Comparison of ENCODE assay signal across 10 cellular contexts in the genomic region with DNA sequence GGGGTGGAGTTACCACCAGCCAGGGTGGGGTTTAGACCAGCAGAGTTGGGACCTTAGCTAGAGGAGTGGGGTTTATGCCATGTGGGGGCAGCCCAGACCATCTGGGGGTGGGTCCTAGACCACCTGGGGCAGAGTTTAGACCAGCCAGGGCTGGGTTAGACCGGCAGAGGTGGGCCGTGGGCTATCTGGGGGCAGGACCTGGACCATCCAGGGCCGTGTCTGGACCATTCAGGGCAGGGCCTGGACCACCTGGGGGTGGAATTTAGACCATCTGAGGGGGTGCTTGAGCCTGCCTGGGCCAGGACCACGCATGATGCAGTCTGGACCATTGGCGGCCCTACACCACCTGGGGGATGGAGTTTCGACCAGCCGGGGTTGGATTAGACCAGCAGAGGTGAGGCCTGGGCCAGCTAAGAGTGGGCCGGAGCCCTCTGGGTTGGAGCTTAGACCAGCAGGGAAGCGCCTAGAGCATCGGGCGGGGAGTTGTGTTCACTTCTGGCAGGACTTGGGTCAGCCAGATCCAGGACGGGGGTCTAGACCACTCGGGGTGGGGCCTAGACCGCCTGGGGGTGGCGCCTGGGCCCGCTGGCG. TPM values are rescaled to one million over a fixed set of nuclear protein-coding genes. Genes with fewer than 3 reads are reported as not detected.
DNase-seq lines count a peak whose midpoint lies in the region; ATAC-seq, FAIRE-seq and TF ChIP-seq lines count a peak whose summit lies in the region.
"Had no signal": no experiment of that assay in that cellular context is flagged by ENCODE, and none has a peak within 500 bp of the region (broad histone marks: within the 10 kb centered on the region; RNA-seq: fewer than 3 reads in every experiment).

No MANE protein-coding gene starts in this region.

- POLR2A ChIA-PET in IMR-90 (lab: Charles Lee; ENCODE audit: unreplicated experiment): no interaction called here

- peaks cover 26 to 28% of the 10 kb centered on the region in 2 donors for H3K4me1 Mint-ChIP-seq in natural killer cell treated with Interleukin-12 subunit alpha and Interleukin-12 subunit beta and Interleukin-15 and Interleukin-18, amount 100 ng/mL, for 72 hours (ENCODE audit: low read depth in 2 of 2)

- no peak for TF ChIP-seq POLR2A in IMR-90 (IDR thresholded peaks at IDR 0.05; ENCODE audit: low read depth, low read length)
- TF ChIP-seq POLR2A in H54 (IDR thresholded peaks at IDR 0.05; ENCODE audit: low read depth, low read length): no peak

- FAIRE-seq in H54 (lab: Jason Lieb, UNC): no peak

- 50% methylated on average over 2 of the region's 17 CpGs; no CpG with 5 or more reads in 1 of the 2 experiments for WGBS in IMR-90 (ENCODE audit: extremely low coverage in 2 of 2, insufficient read length in 1 of 2), 2 experiments

- no peak overlapping the region for H4K8ac ChIP-seq in IMR-90 (ENCODE audit: low read depth in 2 of 2, low read length in 2 of 2)

- CTCF ChIA-PET in IMR-90 (lab: Yijun Ruan, JAX): no interaction called here

- no peak overlapping the region for H3K18ac ChIP-seq in IMR-90 (ENCODE audit: low read depth, low read length)

- H3K4me2 ChIP-seq in BLaER1 (peak overlapping the region; percentile 70), IMR-90 (ENCODE audit: low read depth, low read length) (no peak overlapping the region)

- H2BK120ac ChIP-seq in IMR-90 (ENCODE audit: low read depth, low read length): no peak overlapping the region

- TF ChIP-seq RAD21 in IMR-90 (IDR thresholded peaks at IDR 0.05; ENCODE audit: low read length): no peak

- H2AK9ac ChIP-seq in IMR-90 (replicated peaks; ENCODE audit: low read depth, low read length, poor library complexity): no peak overlapping the region

- H3K14ac ChIP-seq in IMR-90 (replicated peaks; ENCODE audit: low read depth, low read length): no peak overlapping the region

- H3K27me3 Mint-ChIP-seq in natural killer cell treated with Interleukin-12 subunit alpha and Interleukin-12 subunit beta and Interleukin-15 and Interleukin-18, amount 100 ng/mL, for 72 hours: peaks cover 33 to 41% of the 10 kb centered on the region in 2 donors

- H2AK5ac ChIP-seq in IMR-90 (ENCODE audit: low read depth, low read length): no peak overlapping the region

- no peak for ATAC-seq in IMR-90 (ENCODE audit: low read depth)
- no peak for ATAC-seq in natural killer cell treated with Interleukin-12 subunit alpha and Interleukin-12 subunit beta and Interleukin-15 and Interleukin-18, amount 100 ng/mL, for 72 hours

- H3K9me3 ChIP-seq in BLaER1 (no peaks in the 10 kb centered on the region), IMR-90 (ENCODE audit: control insufficient read depth, insufficient read depth, low read length) (no peaks in the 10 kb centered on the region)

- no peak overlapping the region for H2BK15ac ChIP-seq in IMR-90 (ENCODE audit: low read depth, low read length)

- H3K27me3 ChIP-seq in BLaER1 (peaks cover 35% of the 10 kb centered on the region), IMR-90 (ENCODE audit: control insufficient read depth, insufficient read depth, low read length) (peaks cover 12% of the 10 kb centered on the region; the same call in 1 of the 2 replicates)

- H3K9me3 Mint-ChIP-seq in natural killer cell treated with Interleukin-12 subunit alpha and Interleukin-12 subunit beta and Interleukin-15 and Interleukin-18, amount 100 ng/mL, for 72 hours: peaks cover 8% of the 10 kb centered on the region

- H3K4me3 ChIP-seq in BLaER1 (no peak overlapping the region), IMR-90 (ENCODE audit: insufficient read depth, low read depth, low read length) (no peak overlapping the region), coronary artery (peak overlapping the region; percentile 66), foreskin fibroblast (ENCODE audit: low read depth in 1 of 2, low read length in 2 of 2) (no peak overlapping the region)

- intact Hi-C loops in IMR-90 (cut with micrococcal nuclease): no loop called here

- H3K4ac ChIP-seq in IMR-90 (ENCODE audit: low read depth, low read length): no peak overlapping the region

- peak overlapping the region; percentile 75 for H3K4me3 Mint-ChIP-seq in natural killer cell treated with Interleukin-12 subunit alpha and Interleukin-12 subunit beta and Interleukin-15 and Interleukin-18, amount 100 ng/mL, for 72 hours

- H3K9ac ChIP-seq in BLaER1 (no peak overlapping the region), IMR-90 (ENCODE audit: low read depth, low read length) (no peak overlapping the region)

- H3K27ac ChIP-seq in BLaER1 (no peak overlapping the region), IMR-90 (ENCODE audit: insufficient read depth, low read length) (no peak overlapping the region), coronary artery (peak overlapping the region in 1 of 2 donors; percentile 31)

- in situ Hi-C loops in IMR-90 (cut with MboI; ENCODE audit: low sequenced_read_pairs): no loop called here

- H3K4me1 ChIP-seq in BLaER1 (peaks cover 61% of the 10 kb centered on the region), IMR-90 (ENCODE audit: control insufficient read depth, insufficient read depth, low read length) (no peaks in the 10 kb centered on the region)

- DNase-seq in IMR-90 (no peak), coronary artery (ENCODE audit: low spot score) (no peak), foreskin fibroblast (no peak), NCI-H526 (lab: John Stamatoyannopoulos, UW) (no peak), DMS79 (lab: John Stamatoyannopoulos, UW) (no peak), H54 (ENCODE audit: insufficient read length, low spot score) (no peak)
- DNase-seq in natural killer cell treated with Interleukin-12 subunit alpha and Interleukin-12 subunit beta and Interleukin-15 and Interleukin-18, amount 100 ng/mL, for 72 hours (ENCODE audit: low spot score): no peak
- DNase-seq: activated T-cell treated with anti-CD3 and anti-CD28 coated beads, Interleukin-2, amount 50 U/mL, for 1 hour had no signal

- peak overlapping the region in 1 of 2 donors; percentile 61 for H3K27ac Mint-ChIP-seq in natural killer cell treated with Interleukin-12 subunit alpha and Interleukin-12 subunit beta and Interleukin-15 and Interleukin-18, amount 100 ng/mL, for 72 hours

- no TSS peak for BruUV-seq in IMR-90 (replicated peaks; lab: Mats Ljungman, UMichigan)

- H3K79me1 ChIP-seq in IMR-90 (ENCODE audit: low read depth in 1 of 2, low read length in 2 of 2): no peaks in the 10 kb centered on the region

- H3K9me1 ChIP-seq in IMR-90 (ENCODE audit: insufficient read depth, low read length): no peaks in the 10 kb centered on the region

- H2BK20ac ChIP-seq in IMR-90 (ENCODE audit: low read depth, low read length): no peak overlapping the region

- TF ChIP-seq CTCF in IMR-90 (conservative IDR thresholded peaks at IDR 0.05; ENCODE audit: low read depth, low read length): no peak
- TF ChIP-seq CTCF in coronary artery (IDR thresholded peaks at IDR 0.05): no peak
- TF ChIP-seq CTCF in foreskin fibroblast (IDR thresholded peaks at IDR 0.05; ENCODE audit: low read depth, low read length): no peak

- H3K36me3 ChIP-seq in BLaER1 (no peaks in the 10 kb centered on the region), IMR-90 (ENCODE audit: control insufficient read depth, insufficient read depth, low read length) (no peaks in the 10 kb centered on the region)

- H4K20me1 ChIP-seq in BLaER1: no peaks in the 10 kb centered on the region
- H4K20me1 ChIP-seq in IMR-90 (ENCODE audit: insufficient read depth, low read length): no peaks in the 10 kb centered on the region

- dilution Hi-C loops in IMR-90 (cut with HindIII; ENCODE audit: low sequenced_read_pairs, unreplicated experiment): no loop called here

- no peak overlapping the region for H4K91ac ChIP-seq in IMR-90 (ENCODE audit: insufficient read depth, low read depth, low read length)

- no peak overlapping the region for H4K5ac ChIP-seq in IMR-90 (ENCODE audit: low read depth, low read length)

- H2BK5ac ChIP-seq in IMR-90 (ENCODE audit: low read depth, low read length, poor library complexity, severe bottlenecking): no peak overlapping the region

- peak overlapping the region; percentile 3 for H2AFZ ChIP-seq in IMR-90 (replicated peaks; ENCODE audit: low read length, poor library complexity)

- H3K36me3 Mint-ChIP-seq in natural killer cell treated with Interleukin-12 subunit alpha and Interleukin-12 subunit beta and Interleukin-15 and Interleukin-18, amount 100 ng/mL, for 72 hours: peaks cover 20% of the 10 kb centered on the region

- H3K56ac ChIP-seq in IMR-90 (ENCODE audit: extremely low read depth, insufficient read depth, low read length): no peak overlapping the region

- H3K23ac ChIP-seq in IMR-90 (ENCODE audit: low read depth, low read length): no peak overlapping the region

TF ChIP-seq in IMR-90, 13 proteins besides CTCF, POLR2A, EP300 and RAD21 (continues in another document):
- TF ChIP-seq RFX5 (IDR thresholded peaks at IDR 0.05; ENCODE audit: low read depth, low read length) (no peak), SMC3 (IDR thresholded peaks at IDR 0.05; ENCODE audit: low read depth, low read length) (no peak), FOS (IDR thresholded peaks at IDR 0.05; ENCODE audit: low read depth, low read length) (no peak), MAFK (IDR thresholded peaks at IDR 0.05; ENCODE audit: low read depth, low read length) (no peak), BHLHE40 (IDR thresholded peaks at IDR 0.05; ENCODE audit: low read depth, low read length) (no peak), MAZ (IDR thresholded peaks at IDR 0.05; ENCODE audit: borderline replicate concordance, low read depth, low read length) (no peak), RCOR1 (IDR thresholded peaks at IDR 0.05; ENCODE audit: insufficient replicate concordance, low read length) (no peak)
- TF ChIP-seq, protein P1, sequence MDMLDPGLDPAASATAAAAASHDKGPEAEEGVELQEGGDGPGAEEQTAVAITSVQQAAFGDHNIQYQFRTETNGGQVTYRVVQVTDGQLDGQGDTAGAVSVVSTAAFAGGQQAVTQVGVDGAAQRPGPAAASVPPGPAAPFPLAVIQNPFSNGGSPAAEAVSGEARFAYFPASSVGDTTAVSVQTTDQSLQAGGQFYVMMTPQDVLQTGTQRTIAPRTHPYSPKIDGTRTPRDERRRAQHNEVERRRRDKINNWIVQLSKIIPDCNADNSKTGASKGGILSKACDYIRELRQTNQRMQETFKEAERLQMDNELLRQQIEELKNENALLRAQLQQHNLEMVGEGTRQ (IDR thresholded peaks at IDR 0.05; ENCODE audit: low read depth, low read length): no peak

RNA-seq across cellular contexts. Expression of gene CACNG6, which starts 9.9 kb away (rescaled TPM):
- not detected in 2 replicates for total RNA-seq in IMR-90 (2012; rRNA removed)
- not detected in 2 replicates for polyA plus RNA-seq in IMR-90 (2012; rRNA removed)
- polyA plus RNA-seq in IMR-90 (2012; cell fraction: cytosol; rRNA removed): 0.02 and 0.03 TPM in 2 replicates
- 0.10 TPM in 1 of 2 replicates, not detected in the other for polyA plus RNA-seq in IMR-90 (2012; cell fraction: nucleus; rRNA removed; ENCODE audit: low replicate concordance)
- total RNA-seq in natural killer cell treated with Interleukin-12 subunit alpha and Interleukin-12 subunit beta and Interleukin-15 and Interleukin-18, amount 100 ng/mL, for 72 hours: under 1 TPM in 1 of 2 donors, not detected in 1; 0.53 TPM
- total RNA-seq: RPMI7951 had no signal

RNA-seq across cellular contexts. Expression of gene CACNG8, which starts 18.8 kb away (rescaled TPM):
- total RNA-seq in IMR-90 (2012; rRNA removed): not detected in 2 replicates
- polyA plus RNA-seq in IMR-90 (2012; rRNA removed): 0.09 and 0.15 TPM in 2 replicates
- 0.04 and 0.08 TPM in 2 replicates for polyA plus RNA-seq in IMR-90 (2012; cell fraction: cytosol; rRNA removed)
- 0.39 and 0.54 TPM in 2 replicates for polyA plus RNA-seq in IMR-90 (2012; cell fraction: nucleus; rRNA removed; ENCODE audit: low replicate concordance)
- 1 to 10 TPM in 1 of 2 donors, not detected in 1; 1.7 TPM for total RNA-seq in natural killer cell treated with Interleukin-12 subunit alpha and Interleukin-12 subunit beta and Interleukin-15 and Interleukin-18, amount 100 ng/mL, for 72 hours
